Comparison of ENCODE assay signal across 4 cellular contexts in the genomic region with DNA sequence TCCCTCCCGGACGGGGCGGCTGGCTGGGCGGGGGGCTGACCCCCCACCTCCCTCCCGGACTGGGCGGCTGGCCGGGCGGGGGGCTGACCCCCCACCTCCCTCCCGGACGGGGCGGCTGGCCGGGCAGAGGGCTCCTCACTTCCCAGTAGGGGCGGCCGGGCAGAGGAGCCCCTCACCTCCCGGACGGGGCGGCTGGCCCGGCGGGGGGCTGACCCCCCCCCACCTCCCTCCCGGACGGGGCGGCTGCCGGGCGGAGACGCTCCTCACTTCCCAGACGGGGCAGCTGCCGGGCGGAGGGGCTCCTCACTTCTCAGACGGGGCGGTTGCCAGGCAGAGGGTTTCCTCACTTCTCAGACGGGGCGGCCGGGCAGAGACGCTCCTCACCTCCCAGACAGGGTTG. TPM values are rescaled to one million over a fixed set of nuclear protein-coding genes. Genes with fewer than 3 reads are reported as not detected.
"Had no signal": no experiment of that assay in that cellular context is flagged by ENCODE, and none has a peak within 500 bp of the region (broad histone marks: within the 10 kb centered on the region; RNA-seq: fewer than 3 reads in every experiment).

No MANE protein-coding gene starts in this region.

RNA-seq across cellular contexts. Expression of a gene that starts 58.0 kb away (rescaled TPM):
- total RNA-seq: LHCN-M2, M059J, MCF 10A, NCI-H460 had no signal
